In the genomic region with DNA sequence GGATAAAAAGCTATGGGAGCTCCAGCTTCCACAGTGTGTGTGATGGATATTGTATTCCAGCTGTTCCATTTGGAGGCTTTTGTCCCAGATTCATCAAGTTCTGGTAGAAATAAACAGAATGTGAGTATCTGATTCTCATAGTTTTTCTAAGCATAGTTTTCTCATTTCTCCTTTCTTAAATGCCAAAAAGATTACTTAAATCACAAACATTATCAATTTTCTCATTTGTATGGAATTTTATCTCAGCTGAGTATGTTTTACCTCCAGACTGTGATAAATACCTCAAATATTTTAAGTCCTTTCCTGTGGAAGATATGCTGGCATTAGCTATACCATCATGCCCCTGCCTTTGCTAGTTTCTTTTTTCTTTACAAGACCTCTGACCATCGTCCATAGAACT, we compare ENCODE assay signal across 1 cellular context.
A peak's percentile ranks its signal among the peaks of the same experiment; 100 is the strongest.
TF ChIP-seq lines count a peak whose summit lies in the region.

No MANE protein-coding gene starts in this region.

TF ChIP-seq in endothelial cell of umbilical vein, 7 proteins besides CTCF, POLR2A, EP300 and RAD21 (continued from another document):
- TF ChIP-seq EZH2 (IDR thresholded peaks at IDR 0.05; ENCODE audit: borderline replicate concordance, low read depth, low read length, severe bottlenecking) (no peak), POLR2AphosphoS5 (IDR thresholded peaks at IDR 0.05; ENCODE audit: insufficient read depth, low read depth, low read length) (no peak), FOS (IDR thresholded peaks at IDR 0.05; ENCODE audit: borderline replicate concordance, insufficient read depth, low read length) (peak; percentile 16), MAX (IDR thresholded peaks at IDR 0.05; ENCODE audit: insufficient read depth, insufficient read length) (no peak)
TF ChIP-seq in endothelial cell of umbilical vein: peak in this region for 2.
